1 cellular context compared by ENCODE assay signal in the genomic region with DNA sequence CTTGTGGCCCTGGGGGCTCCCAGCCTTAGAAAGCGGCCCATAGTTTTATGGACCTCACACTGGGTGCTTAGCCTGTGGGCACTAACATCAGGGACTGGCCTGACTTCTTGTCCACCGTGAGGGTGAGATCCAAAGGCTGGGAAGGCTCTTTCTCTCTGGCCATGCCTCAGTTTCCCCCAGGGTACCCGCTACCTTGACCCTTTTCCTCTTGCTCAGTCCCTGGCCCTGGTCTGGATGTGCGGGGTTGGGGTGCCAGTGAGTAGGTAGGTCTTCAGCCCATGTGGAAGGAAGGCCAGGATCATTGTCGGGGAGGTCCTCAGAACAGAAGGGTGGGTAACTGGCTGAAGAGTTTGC.
TF ChIP-seq lines count a peak whose summit lies in the region.

No MANE protein-coding gene starts in this region.

TF ChIP-seq in H1, 55 proteins besides CTCF, POLR2A, EP300 and RAD21:
- TF ChIP-seq SUZ12 (IDR thresholded peaks at IDR 0.05; ENCODE audit: low read length) (no peak), KDM5A (IDR thresholded peaks at IDR 0.05; ENCODE audit: low read length) (no peak), RNF2 (IDR thresholded peaks at IDR 0.05; ENCODE audit: borderline replicate concordance, low read depth, low read length, missing control alignments, poor library complexity, severe bottlenecking) (no peak), E2F6 (IDR thresholded peaks at IDR 0.05) (no peak), CHD1 (IDR thresholded peaks at IDR 0.05; ENCODE audit: low read depth, low read length) (no peak), SIRT6 (IDR thresholded peaks at IDR 0.05; ENCODE audit: low read length) (no peak), KDM1A (IDR thresholded peaks at IDR 0.05; ENCODE audit: borderline replicate concordance, low read length) (no peak), SP2 (IDR thresholded peaks at IDR 0.05; ENCODE audit: low read length) (no peak), EZH2 (IDR thresholded peaks at IDR 0.05; ENCODE audit: low read depth, low read length, severe bottlenecking) (no peak), HDAC2 (IDR thresholded peaks at IDR 0.05; ENCODE audit: borderline replicate concordance in 1 of 2, low read depth in 2 of 2, low read length in 2 of 2) (no peak), POU5F1 (IDR thresholded peaks at IDR 0.05; ENCODE audit: low read depth, low read length) (no peak), NRF1 (IDR thresholded peaks at IDR 0.05; ENCODE audit: low read depth, low read length) (no peak), CBX8 (IDR thresholded peaks at IDR 0.05; ENCODE audit: borderline replicate concordance, low read depth, low read length) (no peak)
- TF ChIP-seq, protein P1, sequence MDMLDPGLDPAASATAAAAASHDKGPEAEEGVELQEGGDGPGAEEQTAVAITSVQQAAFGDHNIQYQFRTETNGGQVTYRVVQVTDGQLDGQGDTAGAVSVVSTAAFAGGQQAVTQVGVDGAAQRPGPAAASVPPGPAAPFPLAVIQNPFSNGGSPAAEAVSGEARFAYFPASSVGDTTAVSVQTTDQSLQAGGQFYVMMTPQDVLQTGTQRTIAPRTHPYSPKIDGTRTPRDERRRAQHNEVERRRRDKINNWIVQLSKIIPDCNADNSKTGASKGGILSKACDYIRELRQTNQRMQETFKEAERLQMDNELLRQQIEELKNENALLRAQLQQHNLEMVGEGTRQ (IDR thresholded peaks at IDR 0.05; ENCODE audit: low read length) = no peak
